18 cellular contexts compared by ENCODE assay signal in the genomic region with DNA sequence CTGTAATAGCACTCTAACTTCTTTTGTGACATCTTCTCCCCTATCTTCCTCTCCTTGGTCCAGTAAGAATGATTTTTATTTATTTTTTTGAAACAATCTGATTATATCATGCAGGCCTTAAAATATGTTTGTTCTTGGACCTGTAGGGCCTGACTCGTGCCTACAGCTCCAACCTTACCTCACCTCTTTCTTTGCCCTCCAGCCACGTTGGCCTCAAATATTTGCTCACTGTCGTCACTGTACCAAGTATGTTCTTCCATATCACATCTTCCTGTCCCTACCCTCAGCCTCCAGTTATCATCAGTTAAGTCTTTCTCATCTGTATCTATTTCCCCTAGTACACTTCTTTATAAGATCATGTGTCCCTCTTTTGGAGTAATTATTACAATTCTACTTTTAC.
DNase-seq lines count a peak whose midpoint lies in the region; ATAC-seq and TF ChIP-seq lines count a peak whose summit lies in the region.
"Had no signal": no experiment of that assay in that cellular context is flagged by ENCODE, and none has a peak within 500 bp of the region (broad histone marks: within the 10 kb centered on the region; RNA-seq: fewer than 3 reads in every experiment).

No MANE protein-coding gene starts in this region.

- no peaks in the 10 kb centered on the region for H3K4me1 Mint-ChIP-seq in MCF 10A (ENCODE audit: insufficient read depth, unreplicated experiment)
- H3K4me1 Mint-ChIP-seq in osteocyte (ENCODE audit: unreplicated experiment) = no peaks in the 10 kb centered on the region
- H3K4me1 Mint-ChIP-seq: B cell; CD4-positive, CD25-positive, alpha-beta regulatory T cell had no signal

- CTCF ChIA-PET in MCF 10A (lab: Yijun Ruan, JAX) = no interaction called here

- ATAC-seq in HG02571 (IDR thresholded peaks at IDR 0.05; ENCODE audit: unreplicated experiment) = no peak
- ATAC-seq: CD8-positive, alpha-beta T cell had no signal

- H3K36me3 Mint-ChIP-seq in MCF 10A (ENCODE audit: insufficient read depth, unreplicated experiment) (no peaks in the 10 kb centered on the region), osteocyte (ENCODE audit: unreplicated experiment) (no peaks in the 10 kb centered on the region)
- H3K36me3 Mint-ChIP-seq: CD4-positive, CD25-positive, alpha-beta regulatory T cell; CD8-positive, alpha-beta T cell had no signal

- H3K27ac Mint-ChIP-seq in MCF 10A (ENCODE audit: low read depth, unreplicated experiment) = no peak overlapping the region
- H3K27ac Mint-ChIP-seq in osteocyte (ENCODE audit: unreplicated experiment) = no peak overlapping the region
- H3K27ac Mint-ChIP-seq: B cell; CD4-positive, CD25-positive, alpha-beta regulatory T cell; CD8-positive, alpha-beta T cell had no signal

- WGBS in transverse colon (ENCODE audit: low coverage in 1 of 2), 2 donors = 63 to 64% methylated on average over 3 of the region's 3 CpGs

- no peaks in the 10 kb centered on the region for H3K36me3 ChIP-seq in transverse colon
- H3K36me3 ChIP-seq: BLaER1 had no signal

- no peaks in the 10 kb centered on the region for H3K27me3 ChIP-seq in transverse colon
- H3K27me3 ChIP-seq: BLaER1 had no signal

- peak overlapping the region; percentile 86 for H3K27ac ChIP-seq in VCaP
- no peak overlapping the region for H3K27ac ChIP-seq in transverse colon
- H3K27ac ChIP-seq: BLaER1, GM23248 had no signal

- POLR2A ChIA-PET in MCF 10A (lab: Yijun Ruan, JAX) = no interaction called here

- BruUV-seq in MCF 10A (replicated peaks; lab: Mats Ljungman, UMichigan) = no TSS peak

- intact Hi-C loops in MCF 10A (cut with micrococcal nuclease) (no loop called here), transverse colon (cut with DNase I; ENCODE audit: low total_unique reads) (no loop called here)

- in situ Hi-C loops in T47D (cut with HindIII; ENCODE audit: low pct_unique_long_range_greater_than_20kb, low sequenced_read_pairs) (no loop called here), transverse colon (cut with MboI; ENCODE audit: low pct_ligation_motif_present in 1 of 4, low pct_unique_long_range_greater_than_20kb in 1 of 4, low sequenced_read_pairs in 3 of 4) (no loop called here)

- TF ChIP-seq EP300 in transverse colon (IDR thresholded peaks at IDR 0.05; ENCODE audit: low read depth) = no peak

- DNase-seq in T47D (ENCODE audit: low read depth in 1 of 2, low spot score in 1 of 2) (peak; percentile 32 to 88), MCF 10A (ENCODE audit: unreplicated experiment) (no peak), NCI-H69 (lab: John Stamatoyannopoulos, UW) (peak; percentile 51), osteocyte (ENCODE audit: extremely low spot score, unreplicated experiment) (no peak), transverse colon (no peak)
- DNase-seq: CD4-positive, CD25-positive, alpha-beta regulatory T cell; CD8-positive, alpha-beta T cell; DMS153; DMS79 treated with DMSO at 0.1 percent for 48 hours; GF-D8; GM23248; H7; HCEC 1CT had no signal

- no peak for TF ChIP-seq CTCF in MCF 10A (IDR thresholded peaks at IDR 0.05; ENCODE audit: unreplicated experiment)
- TF ChIP-seq CTCF in VCaP (conservative IDR thresholded peaks at IDR 0.05) = no peak
- TF ChIP-seq CTCF in osteocyte (IDR thresholded peaks at IDR 0.05) = no peak
- TF ChIP-seq CTCF in transverse colon (IDR thresholded peaks at IDR 0.05) = no peak

- no peak overlapping the region for H3K4me3 Mint-ChIP-seq in MCF 10A (ENCODE audit: unreplicated experiment)
- H3K4me3 Mint-ChIP-seq in osteocyte (ENCODE audit: unreplicated experiment) = no peak overlapping the region
- H3K4me3 Mint-ChIP-seq: B cell; CD4-positive, CD25-positive, alpha-beta regulatory T cell; CD8-positive, alpha-beta T cell had no signal

- H3K9me3 Mint-ChIP-seq in MCF 10A (ENCODE audit: unreplicated experiment) = no peaks in the 10 kb centered on the region
- H3K9me3 Mint-ChIP-seq in osteocyte (ENCODE audit: unreplicated experiment) = no peaks in the 10 kb centered on the region

- no peak overlapping the region for H3K4me3 ChIP-seq in transverse colon
- H3K4me3 ChIP-seq: BLaER1, GM23248 had no signal

- no peak for TF ChIP-seq POLR2A in transverse colon (IDR thresholded peaks at IDR 0.05)

- H3K27me3 Mint-ChIP-seq in MCF 10A (ENCODE audit: insufficient read depth, unreplicated experiment) (peaks cover 18% of the 10 kb centered on the region), osteocyte (ENCODE audit: unreplicated experiment) (no peaks in the 10 kb centered on the region)
- H3K27me3 Mint-ChIP-seq: B cell; CD4-positive, CD25-positive, alpha-beta regulatory T cell had no signal

- H3K9me3 ChIP-seq in transverse colon = no peaks in the 10 kb centered on the region
- H3K9me3 ChIP-seq: BLaER1, Caco-2 had no signal

- H3K4me1 ChIP-seq in transverse colon = no peaks in the 10 kb centered on the region
- H3K4me1 ChIP-seq: BLaER1 had no signal

Comparison
In these comparisons a context has a peak if more than half of its experiments do, and no peak if none do; other contexts are left out.
1. DNase-seq: peak in T47D (2 of 2) and NCI-H69 (single experiment); none in MCF 10A (single experiment), osteocyte (single experiment) and transverse colon (single experiment).